Comparison of ENCODE assay signal across 8 cellular contexts in the genomic region with DNA sequence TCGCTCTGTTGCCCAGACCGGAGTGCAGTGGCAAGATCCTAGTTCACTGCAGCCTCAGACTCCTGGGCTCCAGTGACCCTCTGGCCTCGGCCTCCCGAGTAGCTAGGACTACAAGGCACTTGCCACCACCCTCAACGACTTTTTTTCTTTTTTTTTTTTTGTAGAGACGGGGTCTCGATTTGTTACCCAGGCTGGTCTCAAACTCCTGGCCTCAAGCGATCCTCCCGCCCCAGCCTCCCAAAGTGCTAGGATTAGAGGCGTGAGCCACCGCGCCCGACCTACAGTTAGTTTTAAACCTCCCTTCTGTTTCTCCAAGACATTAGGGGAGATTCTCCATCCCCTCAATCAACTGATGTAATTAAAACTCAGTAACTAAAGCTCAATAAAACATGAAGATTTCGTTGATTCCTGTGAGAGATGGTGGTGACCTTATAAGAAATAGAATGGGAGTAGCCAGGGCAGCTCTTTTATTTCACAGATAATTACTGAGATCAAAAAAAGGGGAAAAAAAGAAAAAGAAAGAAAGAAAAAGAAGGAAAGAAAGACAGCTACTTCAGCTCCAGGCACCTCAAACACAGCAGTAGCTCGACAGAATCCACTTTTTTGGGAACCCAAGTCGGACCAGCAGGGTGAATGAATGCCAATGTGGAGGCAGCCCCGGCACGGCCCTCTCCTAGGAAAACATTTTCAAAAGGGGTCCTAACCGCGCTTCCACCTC. TPM values are rescaled to one million over a fixed set of nuclear protein-coding genes. Genes with fewer than 3 reads are reported as not detected.
DNase-seq lines count a peak whose midpoint lies in the region; ATAC-seq, FAIRE-seq and TF ChIP-seq lines count a peak whose summit lies in the region.

No MANE protein-coding gene starts in this region.

- peaks cover 50% of the 10 kb centered on the region for H3K79me2 ChIP-seq in PC-9 (ENCODE audit: low read depth)
- peaks cover 33% of the 10 kb centered on the region for H3K79me2 ChIP-seq in endothelial cell of umbilical vein (ENCODE audit: control insufficient read depth, insufficient read depth, low read length)

- peak overlapping the region; percentile 38 to 95 for H3K4me3 ChIP-seq in CD4-positive, alpha-beta memory T cell (ENCODE audit: low read length in 2 of 2)
- H3K4me3 ChIP-seq in PC-9: peak overlapping the region; percentile 75
- peak overlapping the region; percentile 0 to 93 (median 71) for H3K4me3 ChIP-seq in endothelial cell of umbilical vein (replicated peaks in 1 of 3; ENCODE audit: insufficient read depth in 1 of 3, low read depth in 1 of 3, low read length in 3 of 3)
- H3K4me3 ChIP-seq in neutrophil (ENCODE audit: low read depth in 1 of 2, low read length in 1 of 2): peak overlapping the region; percentile 77 to 91

- intact Hi-C loops in CD4-positive, alpha-beta memory T cell (cut with micrococcal nuclease): loop anchor here (2.0 to 5.0 kb wide), 2 partner anchors 121 to 198 kb away; a partner anchor contains a TSS
- intact Hi-C loops in PC-9 (cut with micrococcal nuclease; ENCODE audit: unreplicated experiment) (loop anchor here (5.0 kb wide), 1 partner anchor 56 kb away; a partner anchor contains a TSS), endothelial cell of umbilical vein (cut with micrococcal nuclease) (loop anchor here (10.0 kb wide), 1 partner anchor 172 kb away; a partner anchor contains a TSS)

- TF ChIP-seq CTCF in PC-9 (conservative IDR thresholded peaks at IDR 0.05) (no peak), endothelial cell of umbilical vein (IDR thresholded peaks at IDR 0.05; ENCODE audit: extremely low read depth in 1 of 2, insufficient read depth in 1 of 2, low read depth in 1 of 2, low read length in 2 of 2) (no peak), neutrophil (IDR thresholded peaks at IDR 0.05) (no peak)

- CTCF ChIA-PET in CD4-positive, alpha-beta memory T cell (lab: Charles Lee; ENCODE audit: partially characterized antibody): no interaction called here
- CTCF ChIA-PET in PC-9 (lab: Charles Lee) (interaction anchor here (1.2 kb wide), 1 partner anchor 100 kb away, joined by 3 read pairs; no protein-coding TSS in a partner anchor), endothelial cell of umbilical vein (lab: Charles Lee) (interaction anchor here (0.7 to 1.4 kb wide), 7 partner anchors 8 to 133 kb away, joined by 3 to 7 read pairs (median 3); no protein-coding TSS in a partner anchor)

- H3K27ac ChIP-seq in CD4-positive, alpha-beta memory T cell (ENCODE audit: low read depth, low read length): peak overlapping the region; percentile 93
- H3K27ac ChIP-seq in PC-9 (no peak overlapping the region), endothelial cell of umbilical vein (ENCODE audit: insufficient read depth, low read depth, low read length) (peak overlapping the region; percentile 28), neutrophil (peak overlapping the region; percentile 87)

- no peaks in the 10 kb centered on the region for H3K9me3 ChIP-seq in CD4-positive, alpha-beta memory T cell (ENCODE audit: control insufficient read depth in 1 of 2, low read length in 2 of 2)
- no peaks in the 10 kb centered on the region for H3K9me3 ChIP-seq in PC-9 (ENCODE audit: insufficient read depth, low read depth)
- H3K9me3 ChIP-seq in endothelial cell of umbilical vein (replicated peaks; ENCODE audit: control insufficient read depth, insufficient read depth, low read length): no peaks in the 10 kb centered on the region
- H3K9me3 ChIP-seq in neutrophil: no peaks in the 10 kb centered on the region

- peaks cover 55% of the 10 kb centered on the region for H3K4me1 ChIP-seq in CD4-positive, alpha-beta memory T cell (ENCODE audit: insufficient read depth, low read length)
- H3K4me1 ChIP-seq in PC-9 (replicated peaks; ENCODE audit: insufficient read depth) (peaks cover 18% of the 10 kb centered on the region), endothelial cell of umbilical vein (ENCODE audit: control insufficient read depth, extremely low read depth, insufficient read depth, low read length) (peaks cover 21% of the 10 kb centered on the region), neutrophil (ENCODE audit: control insufficient read depth in 1 of 2, insufficient read depth in 1 of 2, low read depth in 1 of 2, low read length in 1 of 2) (peaks cover 41 to 42% of the 10 kb centered on the region in 2 experiments)

- DNase-seq in CD4-positive, alpha-beta memory T cell: no peak
- DNase-seq in PC-9 (no peak), endothelial cell of umbilical vein (ENCODE audit: low read depth, low spot score) (no peak), HK-2 (ENCODE audit: unreplicated experiment) (no peak), NAMALWA (ENCODE audit: low spot score) (no peak), occipital lobe (lab: John Stamatoyannopoulos, UW) (no peak)

- H2AFZ ChIP-seq in PC-9: peak overlapping the region; percentile 92
- peak overlapping the region; percentile 25 for H2AFZ ChIP-seq in endothelial cell of umbilical vein (ENCODE audit: low read depth, low read length)

- TSS peak; percentile 67 for BruUV-seq in PC-9 (replicated peaks; lab: Mats Ljungman, UMichigan)
- TSS peak; percentile 34 for BruUV-seq in endothelial cell of umbilical vein (replicated peaks; lab: Mats Ljungman, UMichigan)

- H3K9ac ChIP-seq in endothelial cell of umbilical vein (replicated peaks; ENCODE audit: extremely low read depth, insufficient read depth, low read length): peak overlapping the region; percentile 61

- H3K9me3 Mint-ChIP-seq in CD4-positive, alpha-beta memory T cell: no peaks in the 10 kb centered on the region

- no peak for TF ChIP-seq POLR2A in endothelial cell of umbilical vein (IDR thresholded peaks at IDR 0.05; ENCODE audit: low read depth, low read length)

- no peaks in the 10 kb centered on the region for H3K27me3 ChIP-seq in CD4-positive, alpha-beta memory T cell (ENCODE audit: insufficient read depth, low read length)
- H3K27me3 ChIP-seq in PC-9 (ENCODE audit: insufficient read depth, low read depth) (peaks cover 8% of the 10 kb centered on the region; the same call in 1 of the 2 replicates), endothelial cell of umbilical vein (ENCODE audit: control insufficient read depth in 2 of 2, insufficient read depth in 2 of 2, low read length in 2 of 2) (no peaks in the 10 kb centered on the region), neutrophil (no peaks in the 10 kb centered on the region)

- no peak for ATAC-seq in GM21367 (IDR thresholded peaks at IDR 0.05; ENCODE audit: unreplicated experiment)

- dilution Hi-C loops in endothelial cell of umbilical vein (cut with MboI; ENCODE audit: extremely low pct_ligation_motif_present, low sequenced_read_pairs): no loop called here

- peaks cover 19% of the 10 kb centered on the region for H3K36me3 ChIP-seq in CD4-positive, alpha-beta memory T cell (ENCODE audit: insufficient read depth, low read length)
- peaks cover 23% of the 10 kb centered on the region; the same call in 1 of the 2 replicates for H3K36me3 ChIP-seq in PC-9 (ENCODE audit: low read depth)
- peaks cover 8 to 12% of the 10 kb centered on the region in 2 experiments for H3K36me3 ChIP-seq in endothelial cell of umbilical vein (ENCODE audit: control insufficient read depth in 2 of 2, extremely low read depth in 1 of 2, insufficient read depth in 2 of 2, low read length in 2 of 2)
- peaks cover 37% of the 10 kb centered on the region for H3K36me3 ChIP-seq in neutrophil

- H3K4me1 Mint-ChIP-seq in CD4-positive, alpha-beta memory T cell: peaks cover 27 to 70% (median 46%) of the 10 kb centered on the region in 4 donors

- POLR2A ChIA-PET in CD4-positive, alpha-beta memory T cell (lab: Charles Lee; ENCODE audit: partially characterized antibody): interaction anchor here (0.8 to 2.1 kb wide), 8 partner anchors 15 to 1866 kb away, joined by 3 to 9 read pairs (median 3); a partner anchor contains a TSS
- POLR2A ChIA-PET in PC-9 (lab: Charles Lee; ENCODE audit: unreplicated experiment) (interaction anchor here (0.6 to 0.9 kb wide), 3 partner anchors 75 to 559 kb away, joined by 3 to 10 read pairs (median 4); no protein-coding TSS in a partner anchor), endothelial cell of umbilical vein (lab: Charles Lee) (interaction anchor here (1.6 kb wide), 1 partner anchor 37 kb away, joined by 5 read pairs; no protein-coding TSS in a partner anchor)

- H3K4me2 ChIP-seq in PC-9: peak overlapping the region; percentile 90
- peak overlapping the region; percentile 77 for H3K4me2 ChIP-seq in endothelial cell of umbilical vein (ENCODE audit: insufficient read depth, low read length)

- H3K9me2 ChIP-seq in PC-9 (ENCODE audit: insufficient read depth): no peaks in the 10 kb centered on the region

- peak overlapping the region; percentile 97 to 100 (median 99) for H3K4me3 Mint-ChIP-seq in CD4-positive, alpha-beta memory T cell

- H4K20me1 ChIP-seq in PC-9 (ENCODE audit: insufficient read depth) (no peaks in the 10 kb centered on the region; the same call in 1 of the 2 replicates), endothelial cell of umbilical vein (replicated peaks; ENCODE audit: control insufficient read depth, extremely low read depth, insufficient read depth, low read length) (no peaks in the 10 kb centered on the region)

- no peaks in the 10 kb centered on the region for H3K9me1 ChIP-seq in endothelial cell of umbilical vein (replicated peaks; ENCODE audit: control insufficient read depth, extremely low read depth, insufficient read depth, low read length)

- no peak for FAIRE-seq in endothelial cell of umbilical vein (lab: Jason Lieb, UNC)

- peaks cover 43% of the 10 kb centered on the region for H3F3A ChIP-seq in PC-9 (ENCODE audit: insufficient read depth, low read depth)

- H3K36me3 Mint-ChIP-seq in CD4-positive, alpha-beta memory T cell: peaks cover 18 to 39% of the 10 kb centered on the region in 2 donors

- no peaks in the 10 kb centered on the region for H3K27me3 Mint-ChIP-seq in CD4-positive, alpha-beta memory T cell

- peak overlapping the region; percentile 88 to 100 (median 99) for H3K27ac Mint-ChIP-seq in CD4-positive, alpha-beta memory T cell

RNA-seq across cellular contexts. Expression of a gene that starts 0.6 kb away (rescaled TPM):
- total RNA-seq in CD4-positive, alpha-beta memory T cell: 100 to 1,000 TPM; 118 to 134 TPM
- 10 to 100 TPM in 1 of 2 donors, 1 to 10 TPM in 1; 9.3 to 51.0 TPM for polyA plus RNA-seq in CD4-positive, alpha-beta memory T cell
- total RNA-seq in PC-9 (2021) (41.1 and 45.8 TPM in 2 replicates), endothelial cell of umbilical vein (58.7 and 60.4 TPM in 2 replicates), occipital lobe (35.1 TPM)
- polyA plus RNA-seq in endothelial cell of umbilical vein: 29.5 and 30.5 TPM in 2 replicates
- 17.6 and 17.9 TPM in 2 replicates for polyA plus RNA-seq in endothelial cell of umbilical vein (2011; cell fraction: cytosol; rRNA removed)
- polyA plus RNA-seq in endothelial cell of umbilical vein (2011; cell fraction: nucleus; rRNA removed): 97.5 and 98.8 TPM in 2 replicates
- polyA plus RNA-seq in endothelial cell of umbilical vein (2012): 20.2 and 26.1 TPM in 2 replicates
- polyA minus RNA-seq in endothelial cell of umbilical vein: 66.2 and 73.9 TPM in 2 replicates
- polyA minus RNA-seq in endothelial cell of umbilical vein (2011; cell fraction: cytosol; rRNA and poly(A)+ RNA removed): 17.1 TPM
- 52.2 and 83.8 TPM in 2 replicates for polyA minus RNA-seq in endothelial cell of umbilical vein (2011; cell fraction: nucleus; rRNA and poly(A)+ RNA removed)

RNA-seq across cellular contexts. Expression of a gene that starts 3.0 kb away (rescaled TPM):
- total RNA-seq in CD4-positive, alpha-beta memory T cell: 10 to 100 TPM; 17.7 to 18.2 TPM
- polyA plus RNA-seq in CD4-positive, alpha-beta memory T cell: 10 to 100 TPM; 10.7 to 15.8 TPM
- 0.08 and 0.09 TPM in 2 replicates for total RNA-seq in PC-9 (2021)
- total RNA-seq in endothelial cell of umbilical vein: 33.7 and 36.5 TPM in 2 replicates
- 27.6 and 28.2 TPM in 2 replicates for polyA plus RNA-seq in endothelial cell of umbilical vein
- polyA plus RNA-seq in endothelial cell of umbilical vein (2011; cell fraction: cytosol; rRNA removed): 24.2 and 26.2 TPM in 2 replicates
- 18.3 and 18.5 TPM in 2 replicates for polyA plus RNA-seq in endothelial cell of umbilical vein (2011; cell fraction: nucleus; rRNA removed)
- 28.6 and 33.6 TPM in 2 replicates for polyA plus RNA-seq in endothelial cell of umbilical vein (2012)
- polyA minus RNA-seq in endothelial cell of umbilical vein: 71.3 and 78.1 TPM in 2 replicates
- 0.20 TPM for polyA minus RNA-seq in endothelial cell of umbilical vein (2011; cell fraction: cytosol; rRNA and poly(A)+ RNA removed)
- polyA minus RNA-seq in endothelial cell of umbilical vein (2011; cell fraction: nucleus; rRNA and poly(A)+ RNA removed): 16.8 and 20.6 TPM in 2 replicates
- total RNA-seq in occipital lobe: 188 TPM

RNA-seq across cellular contexts. Expression of a gene that starts 54.7 kb away (rescaled TPM):
- 10 to 100 TPM; 45.0 to 48.0 TPM for total RNA-seq in CD4-positive, alpha-beta memory T cell
- polyA plus RNA-seq in CD4-positive, alpha-beta memory T cell: 10 to 100 TPM; 14.1 to 20.4 TPM
- total RNA-seq in PC-9 (2021): 55.8 and 59.2 TPM in 2 replicates
- total RNA-seq in endothelial cell of umbilical vein: 46.4 and 47.8 TPM in 2 replicates
- 52.0 and 65.5 TPM in 2 replicates for polyA plus RNA-seq in endothelial cell of umbilical vein
- 56.2 and 62.6 TPM in 2 replicates for polyA plus RNA-seq in endothelial cell of umbilical vein (2011; cell fraction: cytosol; rRNA removed)
- 41.7 and 45.6 TPM in 2 replicates for polyA plus RNA-seq in endothelial cell of umbilical vein (2011; cell fraction: nucleus; rRNA removed)
- 36.1 and 37.2 TPM in 2 replicates for polyA plus RNA-seq in endothelial cell of umbilical vein (2012)
- 79.4 and 130 TPM in 2 replicates for polyA minus RNA-seq in endothelial cell of umbilical vein
- polyA minus RNA-seq in endothelial cell of umbilical vein (2011; cell fraction: cytosol; rRNA and poly(A)+ RNA removed): 15.1 TPM
- polyA minus RNA-seq in endothelial cell of umbilical vein (2011; cell fraction: nucleus; rRNA and poly(A)+ RNA removed): 21.7 and 35.0 TPM in 2 replicates
- 32.0 TPM for total RNA-seq in occipital lobe

Comparison
In these comparisons a context has a peak if more than half of its experiments do, and no peak if none do; other contexts are left out.
1. RNA of a gene that starts 3.0 kb away (total RNA-seq): 188 TPM in occipital lobe (single experiment), 33.7 to 36.5 TPM in endothelial cell of umbilical vein and 17.7 to 18.2 TPM in CD4-positive, alpha-beta memory T cell; 0.08 to 0.09 TPM in PC-9; every median in the first group is over 10 times any median in the second.
2. Peak in every context shown above with its lines, with median percentiles within 50 percentile points of each other: H3K4me3 ChIP-seq.